21 cellular contexts compared by ENCODE assay signal in the genomic region with DNA sequence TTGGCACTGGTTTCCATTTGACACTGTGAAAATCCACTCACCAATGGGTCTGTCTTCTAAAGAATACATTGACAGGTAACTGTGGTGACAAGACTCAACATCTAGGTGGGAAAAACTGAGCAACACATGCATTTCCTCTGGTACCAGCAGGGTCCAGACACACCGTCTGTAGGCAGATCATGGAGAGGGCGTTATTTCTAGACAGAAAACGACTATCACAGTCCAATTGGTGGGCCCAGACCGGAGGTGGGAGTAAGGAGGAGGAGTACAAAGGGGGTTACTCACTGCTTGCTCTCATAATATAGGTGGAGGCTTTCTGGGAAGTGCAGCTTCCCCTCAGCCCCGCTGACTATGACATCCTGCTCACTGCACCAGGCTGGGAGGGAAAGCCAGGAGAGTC. TPM values are rescaled to one million over a fixed set of nuclear protein-coding genes. Genes with fewer than 3 reads are reported as not detected.
"Had no signal": no experiment of that assay in that cellular context is flagged by ENCODE, and none has a peak within 500 bp of the region (broad histone marks: within the 10 kb centered on the region; RNA-seq: fewer than 3 reads in every experiment).

No MANE protein-coding gene starts in this region.

- H3K4me1 Mint-ChIP-seq: activated CD4-positive, alpha-beta T cell treated with anti-CD3 and anti-CD28 coated beads, Interleukin-2, amount 10 ng/mL, durations not matched to agents 7 days and 5 days; central memory CD8-positive, alpha-beta T cell; naive thymus-derived CD4-positive, alpha-beta T cell; neural progenitor cell had no signal

- H3K36me3 Mint-ChIP-seq: activated CD8-positive, alpha-beta memory T cell treated with anti-CD3 and anti-CD28 coated beads, Interleukin-2, amount 10 ng/mL, durations not matched to agents 7 days and 5 days; naive thymus-derived CD4-positive, alpha-beta T cell; neural progenitor cell had no signal

- H3K9me3 Mint-ChIP-seq: activated CD4-positive, alpha-beta T cell treated with anti-CD3 and anti-CD28 coated beads, Interleukin-2, amount 10 ng/mL, durations not matched to agents 7 days and 5 days; activated T-helper 2 cell treated with anti-CD3 and anti-CD28 coated beads, Interferon-gamma antibody, Interleukin-2, Interleukin-4, amounts not matched to agents 10 μg/mL and 5 μg/mL and 100 μg/mL, durations not matched to agents 14 hours and 24 hours and 36 hours; central memory CD8-positive, alpha-beta T cell; endodermal cell; neural progenitor cell had no signal

- H3K27ac Mint-ChIP-seq: activated CD4-positive, alpha-beta T cell treated with anti-CD3 and anti-CD28 coated beads, Interleukin-2, amount 10 ng/mL, durations not matched to agents 7 days and 5 days; activated CD8-positive, alpha-beta memory T cell treated with anti-CD3 and anti-CD28 coated beads, Interleukin-2, amount 10 ng/mL, durations not matched to agents 7 days and 5 days; activated T-helper 2 cell treated with anti-CD3 and anti-CD28 coated beads, Interferon-gamma antibody, Interleukin-2, Interleukin-4, amounts not matched to agents 10 μg/mL and 5 μg/mL and 100 μg/mL, durations not matched to agents 14 hours and 24 hours and 36 hours; endodermal cell; naive thymus-derived CD4-positive, alpha-beta T cell; neural progenitor cell had no signal

- DNase-seq: activated CD4-positive, alpha-beta T cell treated with anti-CD3 and anti-CD28 coated beads, Interleukin-2, amount 10 ng/mL, durations not matched to agents 7 days and 5 days; activated CD8-positive, alpha-beta memory T cell treated with anti-CD3 and anti-CD28 coated beads, Interleukin-2, amount 10 ng/mL, durations not matched to agents 7 days and 5 days; activated naive CD4-positive, alpha-beta T cell treated with Interleukin-2 at 50 U/mL for 16 hours; colonic mucosa; endodermal cell; foreskin fibroblast; glutamatergic neuron; hippocampal formation; left cardiac atrium; mesenchymal stem cell; naive thymus-derived CD4-positive, alpha-beta T cell; stimulated activated naive CD4-positive, alpha-beta T cell treated with Interleukin-2 at 50 U/mL for 16 hours; T-helper 2 cell; transverse colon; WERI-Rb-1 had no signal

- ATAC-seq: activated CD8-positive, alpha-beta memory T cell treated with anti-CD3 and anti-CD28 coated beads, Interleukin-2, amount 10 ng/mL, durations not matched to agents 7 days and 5 days; left cardiac atrium; naive thymus-derived CD4-positive, alpha-beta T cell had no signal

- H3K4me3 Mint-ChIP-seq: activated CD4-positive, alpha-beta T cell treated with anti-CD3 and anti-CD28 coated beads, Interleukin-2, amount 10 ng/mL, durations not matched to agents 7 days and 5 days; activated CD8-positive, alpha-beta memory T cell treated with anti-CD3 and anti-CD28 coated beads, Interleukin-2, amount 10 ng/mL, durations not matched to agents 7 days and 5 days; central memory CD8-positive, alpha-beta T cell; endodermal cell; naive thymus-derived CD4-positive, alpha-beta T cell; neural progenitor cell had no signal

RNA-seq across cellular contexts. Expression of gene OVCH2, which starts 9.9 kb away (rescaled TPM):
- total RNA-seq: activated CD4-positive, alpha-beta T cell treated with anti-CD3 and anti-CD28 coated beads, Interleukin-2, amount 10 ng/mL, durations not matched to agents 7 days and 5 days; activated CD8-positive, alpha-beta memory T cell treated with anti-CD3 and anti-CD28 coated beads, Interleukin-2, amount 10 ng/mL, durations not matched to agents 7 days and 5 days; activated T-helper 2 cell treated with anti-CD3 and anti-CD28 coated beads, Interferon-gamma antibody, Interleukin-2, Interleukin-4, amounts not matched to agents 10 μg/mL and 5 μg/mL and 100 μg/mL, durations not matched to agents 14 hours and 24 hours and 36 hours; ascending aorta; colonic mucosa; left cardiac atrium; naive thymus-derived CD4-positive, alpha-beta T cell; osteoblast; right atrium auricular region; transverse colon had no signal
- polyA plus RNA-seq: naive thymus-derived CD4-positive, alpha-beta T cell had no signal
